ENCODE assay signal across 26 cellular contexts in genomic region chr9:87402537-87402936, GRCh38.
"Had no signal": no experiment of that assay in that cellular context is flagged by ENCODE, and none has a peak within 500 bp of the region (broad histone marks: within the 10 kb centered on the region; RNA-seq: fewer than 3 reads in every experiment).

No MANE protein-coding gene starts in this region.

- H3K27me3 ChIP-seq: neural progenitor cell, ovary, spleen, suprapubic skin, testis, tibial artery, transverse colon, upper lobe of right lung, uterus had no signal

- H3K4me1 ChIP-seq: parathyroid adenoma, psoas muscle, spleen, testis, tibial artery, transverse colon, uterus had no signal

- H3K27ac ChIP-seq: neural progenitor cell, ovary, parathyroid adenoma, psoas muscle, skin epidermis, spleen, suprapubic skin, testis, tibial artery, transverse colon, upper lobe of right lung, uterus had no signal

- DNase-seq: natural killer cell; occipital lobe; ovary; posterior cingulate gyrus; psoas muscle; right cardiac atrium; spleen; stimulated activated CD4-positive, alpha-beta T cell treated with anti-CD3 and anti-CD28 coated beads, Interleukin-12 subunit alpha, Interleukin-12 subunit beta, amount 100 ng/mL, for 4 hours; stimulated activated CD4-positive, alpha-beta T cell treated with anti-CD3 and anti-CD28 coated beads, Interleukin-1b, Interleukin-23, amount 100 ng/mL, for 48 hours; stimulated activated CD4-positive, alpha-beta T cell treated with anti-CD3 and anti-CD28 coated beads, Interleukin-4, amount 100 ng/mL, for 1 hour; stimulated activated CD4-positive, alpha-beta T cell treated with anti-CD3 and anti-CD28 coated beads, Interleukin-4, amount 100 ng/mL, for 4 hours; stimulated activated CD8-positive, alpha-beta memory T cell treated with anti-CD3 and anti-CD28 coated beads, Interleukin-4, amount 100 ng/mL, for 48 hours; stimulated activated naive CD4-positive, alpha-beta T cell; stimulated activated naive CD8-positive, alpha-beta T cell treated with anti-CD3 and anti-CD28 coated beads, Interleukin-15, amount 100 ng/mL, for 72 hours; stimulated activated naive CD8-positive, alpha-beta T cell treated with anti-CD3 and anti-CD28 coated beads, Interleukin-15, Interleukin-2, amounts not matched to agents 100 U/mL and 50 U/mL, for 24 hours; substantia nigra; testis; tibial artery; transverse colon; upper lobe of right lung; uterus had no signal

- H3K4me2 ChIP-seq: neural progenitor cell, smooth muscle cell had no signal

- H3K36me3 ChIP-seq: neural progenitor cell, ovary, spleen, suprapubic skin, tibial artery, transverse colon, upper lobe of right lung, uterus had no signal

- H2AFZ ChIP-seq: neural progenitor cell, parathyroid adenoma had no signal

- H3K4me3 ChIP-seq: neural progenitor cell, ovary, psoas muscle, skin epidermis, smooth muscle cell, spleen, suprapubic skin, testis, tibial artery, transverse colon, upper lobe of right lung, uterus had no signal

- H3K9me3 ChIP-seq: ovary, psoas muscle, spleen, suprapubic skin, testis, tibial artery, transverse colon, upper lobe of right lung, uterus had no signal

- H3K9ac ChIP-seq: neural progenitor cell, parathyroid adenoma had no signal
